ENCODE assay signal across 1 cellular context in genomic region chr2:226247289-226248275, GRCh38.
TF ChIP-seq lines count a peak whose summit lies in the region.

No MANE protein-coding gene starts in this region.

TF ChIP-seq in HCT116, 20 proteins besides CTCF, POLR2A, EP300 and RAD21 (continued from another document):
- TF ChIP-seq TCF7L2 (IDR thresholded peaks at IDR 0.05; ENCODE audit: borderline replicate concordance, extremely low read depth, insufficient read depth, insufficient read length) = no peak
- TF ChIP-seq EZH2 (IDR thresholded peaks at IDR 0.05) = no peak
- TF ChIP-seq CEBPB (IDR thresholded peaks at IDR 0.05; ENCODE audit: low read depth) = no peak
- no peak for TF ChIP-seq EGR1 (IDR thresholded peaks at IDR 0.05; ENCODE audit: low read depth)
- no peak for TF ChIP-seq POLR2AphosphoS5 (IDR thresholded peaks at IDR 0.05; ENCODE audit: low read depth, low read length)
- no peak for TF ChIP-seq MAX (IDR thresholded peaks at IDR 0.05)
- no peak for TF ChIP-seq ZBTB33 (IDR thresholded peaks at IDR 0.05; ENCODE audit: extremely low read depth, insufficient replicate concordance, low read length)
- no peak for TF ChIP-seq SP1 (IDR thresholded peaks at IDR 0.05; ENCODE audit: low read depth)
- no peak for TF ChIP-seq EZH2phosphoT487 (IDR thresholded peaks at IDR 0.05; ENCODE audit: borderline replicate concordance)
- no peak for TF ChIP-seq JUND (IDR thresholded peaks at IDR 0.05)
